Comparison of ENCODE assay signal across 8 cellular contexts in the genomic region with DNA sequence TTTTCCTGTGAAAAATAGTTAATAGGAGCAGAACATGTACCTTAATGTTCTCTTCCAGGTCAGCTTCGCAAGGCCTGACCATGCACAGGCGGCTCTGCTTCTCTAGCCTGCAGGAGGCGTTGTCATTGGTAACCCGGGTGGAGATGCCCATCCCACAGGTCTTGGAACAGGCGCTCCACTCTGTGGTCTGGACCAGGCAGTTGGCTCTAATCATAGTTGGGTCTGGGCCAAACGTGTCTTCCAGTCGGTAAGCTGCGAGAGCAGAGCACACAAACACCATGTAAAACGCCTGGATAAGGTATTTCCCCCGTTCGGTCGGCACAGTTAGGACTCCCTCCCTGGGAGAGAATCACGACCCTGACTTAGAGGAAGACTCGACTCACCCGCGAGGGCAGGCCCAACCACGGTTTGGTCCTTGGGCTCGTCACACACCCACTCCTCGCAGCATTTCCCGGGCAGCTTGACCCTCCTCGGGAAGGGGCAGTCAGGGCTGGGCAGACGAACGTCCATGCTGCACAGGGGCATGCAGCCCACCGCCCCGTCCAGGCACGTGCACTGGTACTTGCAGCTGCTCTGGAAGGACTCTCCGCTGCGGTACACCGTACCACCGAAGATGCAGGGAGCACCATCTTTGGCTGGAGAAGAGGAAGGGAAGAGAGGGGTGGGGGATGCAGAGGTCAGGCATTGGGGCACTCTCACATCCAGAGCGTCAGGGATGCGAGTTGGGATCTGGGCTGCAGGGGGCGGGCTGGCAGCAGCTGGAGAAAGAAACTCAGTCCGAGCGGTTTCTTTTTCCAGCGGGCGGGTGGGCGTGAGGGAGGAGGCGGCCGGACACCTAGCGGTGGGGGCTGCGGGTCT. TPM values are rescaled to one million over a fixed set of nuclear protein-coding genes. Genes with fewer than 3 reads are reported as not detected.
DNase-seq lines count a peak whose midpoint lies in the region; ATAC-seq and TF ChIP-seq lines count a peak whose summit lies in the region.

No MANE protein-coding gene starts in this region.

- peaks cover 0 to 5% of the 10 kb centered on the region in 2 donors for H3K4me1 ChIP-seq in adrenal gland (replicated peaks in 1 of 2)

- H3K36me3 ChIP-seq in BJ (ENCODE audit: control insufficient read depth, insufficient read depth, low read length): peaks cover 15% of the 10 kb centered on the region
- no peaks in the 10 kb centered on the region for H3K36me3 ChIP-seq in adrenal gland (replicated peaks in 1 of 2)

- no peaks in the 10 kb centered on the region for H3K9me3 ChIP-seq in adrenal gland (replicated peaks in 1 of 3)

- intact Hi-C loops in adrenal gland (cut with DNase I): no loop called here
- intact Hi-C loops in Right ventricle myocardium inferior (cut with DNase I): loop anchor here (10.0 kb wide), 2 partner anchors 215 to 265 kb away; no protein-coding TSS in a partner anchor

- 8 to 41% (median 10%) methylated on average over 4 to 42 of the region's 42 CpGs for WGBS in adrenal gland, 4 donors

- H3K27me3 ChIP-seq in BJ (ENCODE audit: control insufficient read depth, insufficient read depth, low read length) (no peaks in the 10 kb centered on the region), adrenal gland (no peaks in the 10 kb centered on the region)

- H3K4me3 ChIP-seq in BJ (ENCODE audit: low read depth, low read length) (peak overlapping the region; percentile 60), adrenal gland (peak overlapping the region in 2 of 4 donors; percentile 24 to 81)

- POLR2A ChIA-PET in BJ (lab: Charles Lee): interaction anchor here (0.7 to 2.5 kb wide), 7 partner anchors 135 to 285 kb away, joined by 3 to 15 read pairs (median 5); no protein-coding TSS in a partner anchor

- TF ChIP-seq CTCF in BJ (IDR thresholded peaks at IDR 0.05; ENCODE audit: insufficient read depth, low read depth, low read length) (peak; percentile 71), adrenal gland (IDR thresholded peaks at IDR 0.05) (peak; percentile 20 to 52 (median 32))

- DNase-seq in BJ (ENCODE audit: low read depth) (peak; percentile 42), NCI-H460 (ENCODE audit: extremely low read depth, low read depth) (peak; percentile 60), adrenal gland (peak; percentile 47 to 84 (median 59)), Right ventricle myocardium inferior (ENCODE audit: missing footprints) (peak; percentile 81), nucleus accumbens (lab: John Stamatoyannopoulos, UW) (peak in 48 of 56 donors; percentile 7 to 73 (median 47))

- ATAC-seq in GM18909 (IDR thresholded peaks at IDR 0.05; ENCODE audit: poor library complexity, unreplicated experiment) (peak; percentile 51), Right ventricle myocardium inferior (peak; percentile 83), GM21447 (IDR thresholded peaks at IDR 0.05; ENCODE audit: unreplicated experiment) (no peak), HG03095 (IDR thresholded peaks at IDR 0.05; ENCODE audit: unreplicated experiment) (no peak)

- peak overlapping the region in 4 of 5 donors; percentile 35 to 94 (median 66) for H3K27ac ChIP-seq in adrenal gland

- TF ChIP-seq POLR2A in adrenal gland (IDR thresholded peaks at IDR 0.05): no peak

- CTCF ChIA-PET in BJ (lab: Yijun Ruan, JAX): interaction anchor here (0.9 to 2.8 kb wide), 16 partner anchors 22 to 330 kb away, joined by 3 to 11 read pairs (median 4); no protein-coding TSS in a partner anchor

RNA-seq across cellular contexts. Expression of a gene that starts 1.0 kb away (rescaled TPM):
- polyA plus RNA-seq in BJ (2011; rRNA removed) (318 and 326 TPM in 2 replicates), adrenal gland (10 to 100 TPM; 27.7 to 80.5 (median 29.9) TPM)
- 124 and 248 TPM in 2 replicates for polyA minus RNA-seq in BJ (2011; rRNA and poly(A)+ RNA removed)
- total RNA-seq in NCI-H460 (2014; rRNA removed; shearing (Covaris generic)): 74.9 and 112 TPM in 2 replicates
- polyA plus RNA-seq in NCI-H460 (2014; cell fraction: nucleus; rRNA removed): 146 and 167 TPM in 2 replicates
- total RNA-seq in adrenal gland (100 to 1,000 TPM in 1 of 8 donors, 10 to 100 TPM in 7; 21.5 to 164 (median 70.7) TPM), Right ventricle myocardium inferior (12.5 TPM)

Comparison
In these comparisons a context has a peak if more than half of its experiments do, and no peak if none do; other contexts are left out.
1. ATAC-seq: peak in GM18909 (single experiment) and Right ventricle myocardium inferior (single experiment); none in GM21447 (single experiment) and HG03095 (single experiment).
2. Peak in every context shown above with its lines, with median percentiles within 50 percentile points of each other: DNase-seq.